Comparison of ENCODE assay signal across 5 cellular contexts in genomic region chr7:5934945-5935450, GRCh38. TPM values are rescaled to one million over a fixed set of nuclear protein-coding genes. Genes with fewer than 3 reads are reported as not detected.
"Had no signal": no experiment of that assay in that cellular context is flagged by ENCODE, and none has a peak within 500 bp of the region (broad histone marks: within the 10 kb centered on the region; RNA-seq: fewer than 3 reads in every experiment).

No MANE protein-coding gene starts in this region.

RNA-seq across cellular contexts. Expression of gene RSPH10B, which starts 35.5 kb away (rescaled TPM):
- total RNA-seq: M059J, PC-3, Right ventricle myocardium superior, SJSA1 had no signal

RNA-seq across cellular contexts. Expression of gene OCM, which starts 54.4 kb away (rescaled TPM):
- total RNA-seq: M059J, PC-3, Peyer's patch, Right ventricle myocardium superior, SJSA1 had no signal
